Comparison of ENCODE assay signal across 13 cellular contexts in genomic region chr17:8110456-8110804, GRCh38. TPM values are rescaled to one million over a fixed set of nuclear protein-coding genes. Genes with fewer than 3 reads are reported as not detected.
DNase-seq lines count a peak whose midpoint lies in the region; ATAC-seq and TF ChIP-seq lines count a peak whose summit lies in the region.
"Had no signal": no experiment of that assay in that cellular context is flagged by ENCODE, and none has a peak within 500 bp of the region (broad histone marks: within the 10 kb centered on the region; RNA-seq: fewer than 3 reads in every experiment).

No MANE protein-coding gene starts in this region.

- POLR2A ChIA-PET in PC-9 (lab: Charles Lee; ENCODE audit: unreplicated experiment): no interaction called here

- H3K4me3 ChIP-seq in GM23338: peak overlapping the region; percentile 81
- H3K4me3 ChIP-seq in PC-9: no peak overlapping the region
- H3K4me3 ChIP-seq in fibroblast of villous mesenchyme (ENCODE audit: low read depth, low read length): no peak overlapping the region
- peak overlapping the region; percentile 35 for H3K4me3 ChIP-seq in skeletal muscle cell (ENCODE audit: low read depth, low read length)

- H3F3A ChIP-seq in GM23338 (replicated peaks; ENCODE audit: low read depth): no peaks in the 10 kb centered on the region
- no peaks in the 10 kb centered on the region for H3F3A ChIP-seq in PC-9 (ENCODE audit: insufficient read depth, low read depth)

- H3K4me3 Mint-ChIP-seq in GM23338: peak overlapping the region; percentile 59

- no peaks in the 10 kb centered on the region for H3K9me2 ChIP-seq in GM23338 (ENCODE audit: insufficient read depth)
- no peaks in the 10 kb centered on the region for H3K9me2 ChIP-seq in PC-9 (ENCODE audit: insufficient read depth)

- no peak for TF ChIP-seq CTCF in GM23338 (conservative IDR thresholded peaks at IDR 0.05; ENCODE audit: low read depth in 2 of 2)
- peak; percentile 14; the same call in 1 of the 2 replicates for TF ChIP-seq CTCF in PC-9 (conservative IDR thresholded peaks at IDR 0.05)
- TF ChIP-seq CTCF in fibroblast of villous mesenchyme (IDR thresholded peaks at IDR 0.05; ENCODE audit: insufficient read depth, low read depth, low read length): peak; percentile 20

- peaks cover 53% of the 10 kb centered on the region for H3K27me3 Mint-ChIP-seq in GM23338 (ENCODE audit: insufficient read depth, low read depth, poor library complexity)

- H3K36me3 ChIP-seq in GM23338 (ENCODE audit: insufficient read depth) (no peaks in the 10 kb centered on the region), PC-9 (ENCODE audit: low read depth) (no peaks in the 10 kb centered on the region)
- H3K36me3 ChIP-seq: right lobe of liver had no signal

- intact Hi-C loops in PC-9 (cut with micrococcal nuclease; ENCODE audit: unreplicated experiment): loop anchor here (2.0 kb wide), 1 partner anchor 30 kb away; no protein-coding TSS in a partner anchor

- no peaks in the 10 kb centered on the region for H3K36me3 Mint-ChIP-seq in GM23338 (ENCODE audit: low read depth)
- H3K36me3 Mint-ChIP-seq: activated naive CD4-positive, alpha-beta T cell treated with anti-CD3 and anti-CD28 coated beads, Interleukin-2, amount 50 U/mL, for 72 hours had no signal

- CTCF ChIA-PET in PC-9 (lab: Charles Lee): interaction anchor here (0.6 to 0.9 kb wide), 3 partner anchors 19 to 891 kb away, joined by 3 read pairs; no protein-coding TSS in a partner anchor

- no peaks in the 10 kb centered on the region for H3K9me3 ChIP-seq in PC-9 (ENCODE audit: insufficient read depth, low read depth)
- H3K9me3 ChIP-seq: right lobe of liver had no signal

- H3K27me3 ChIP-seq in GM23338 (ENCODE audit: insufficient read depth) (peaks cover 80% of the 10 kb centered on the region), PC-9 (ENCODE audit: insufficient read depth, low read depth) (no peaks in the 10 kb centered on the region)

- H3K9me3 Mint-ChIP-seq in GM23338: no peaks in the 10 kb centered on the region
- H3K9me3 Mint-ChIP-seq: activated naive CD4-positive, alpha-beta T cell treated with anti-CD3 and anti-CD28 coated beads, Interleukin-2, amount 50 U/mL, for 72 hours; immature natural killer cell had no signal

- DNase-seq in GM23338 (ENCODE audit: low spot score): no peak
- DNase-seq in PC-9: no peak
- DNase-seq in fibroblast of villous mesenchyme (ENCODE audit: low read depth): no peak
- no peak for DNase-seq in skeletal muscle cell (ENCODE audit: low read depth)
- DNase-seq in activated gamma-delta T cell (lab: John Stamatoyannopoulos, UW): no peak
- DNase-seq in NCI-H82 treated with DMSO at 0.1 percent for 48 hours (lab: John Stamatoyannopoulos, UW; ENCODE audit: unreplicated experiment): no peak
- no peak for DNase-seq in DMS53 (lab: John Stamatoyannopoulos, UW)
- DNase-seq: MV-4-11 had no signal

- H3K79me2 ChIP-seq in GM23338 (replicated peaks; ENCODE audit: insufficient read depth) (no peaks in the 10 kb centered on the region), PC-9 (ENCODE audit: low read depth) (no peaks in the 10 kb centered on the region)

- H3K4me1 ChIP-seq in GM23338 (ENCODE audit: insufficient read depth) (no peaks in the 10 kb centered on the region), PC-9 (replicated peaks; ENCODE audit: insufficient read depth) (no peaks in the 10 kb centered on the region)

- H3K4me1 Mint-ChIP-seq in GM23338: peaks cover 16% of the 10 kb centered on the region

- H2AFZ ChIP-seq in GM23338: 0 out of 2 replicates have a peak overlapping the region, but pooled peaks have one; percentile 59
- no peak overlapping the region for H2AFZ ChIP-seq in PC-9

- no TSS peak for BruUV-seq in PC-9 (replicated peaks; lab: Mats Ljungman, UMichigan)

- ATAC-seq in GM23338: no peak
- no peak for ATAC-seq in HG03108 (IDR thresholded peaks at IDR 0.05; ENCODE audit: unreplicated experiment)

- no peak overlapping the region for H3K27ac Mint-ChIP-seq in GM23338
- H3K27ac Mint-ChIP-seq: activated naive CD4-positive, alpha-beta T cell treated with anti-CD3 and anti-CD28 coated beads, Interleukin-2, amount 50 U/mL, for 72 hours; immature natural killer cell had no signal

- H4K20me1 ChIP-seq in GM23338 (replicated peaks; ENCODE audit: insufficient read depth) (no peaks in the 10 kb centered on the region), PC-9 (ENCODE audit: insufficient read depth) (no peaks in the 10 kb centered on the region)

- H3K27ac ChIP-seq in GM23338 (ENCODE audit: low read depth) (no peak overlapping the region), PC-9 (no peak overlapping the region)
- H3K27ac ChIP-seq: right lobe of liver had no signal

- H3K4me2 ChIP-seq in GM23338: peak overlapping the region; percentile 96
- peak overlapping the region; percentile 50; the same call in 1 of the 2 replicates for H3K4me2 ChIP-seq in PC-9

TF ChIP-seq in GM23338, 12 proteins besides CTCF, POLR2A, EP300 and RAD21 (continues in another document):
- TF ChIP-seq STAT1 (IDR thresholded peaks at IDR 0.05; ENCODE audit: unreplicated experiment): no peak
- no peak for TF ChIP-seq ZNF331 (CRISPR knock-in tag; IDR thresholded peaks at IDR 0.05; ENCODE audit: low read depth)
- TF ChIP-seq JUNB (IDR thresholded peaks at IDR 0.05; ENCODE audit: unreplicated experiment): no peak
- no peak for TF ChIP-seq NANOG (IDR thresholded peaks at IDR 0.05; ENCODE audit: borderline replicate concordance)
- no peak for TF ChIP-seq POLR2AphosphoS5 (IDR thresholded peaks at IDR 0.05; ENCODE audit: low read depth)
- TF ChIP-seq EZH2 (IDR thresholded peaks at IDR 0.05; ENCODE audit: low read depth, unreplicated experiment): no peak
- TF ChIP-seq ZNF114 (CRISPR knock-in tag; IDR thresholded peaks at IDR 0.05): no peak
- TF ChIP-seq ETS1 (IDR thresholded peaks at IDR 0.05): no peak
- TF ChIP-seq EZH2phosphoT487 (IDR thresholded peaks at IDR 0.05; ENCODE audit: unreplicated experiment): no peak

RNA-seq across cellular contexts. Expression of gene ALOXE3, which starts 7.9 kb away (rescaled TPM):
- total RNA-seq in GM23338 (2014; rRNA removed; shearing (Covaris generic)): 0.10 and 1.6 TPM in 2 replicates
- 0.27 TPM in 1 of 2 replicates, not detected in the other for polyA plus RNA-seq in GM23338 (2016; fragmentation: Nextera tagmentation; extraction: Ambion mirVana)
- total RNA-seq in PC-9 (2021): 0.70 and 1.4 TPM in 2 replicates
- not detected in 2 replicates for total RNA-seq in fibroblast of villous mesenchyme
- total RNA-seq: fibroblast of lung, right lobe of liver had no signal
- polyA plus RNA-seq: immature natural killer cell had no signal

RNA-seq across cellular contexts. Expression of gene HES7, which starts 13.5 kb away (rescaled TPM):
- 0.14 TPM in 1 of 2 replicates, not detected in the other for total RNA-seq in GM23338 (2014; rRNA removed; shearing (Covaris generic))
- polyA plus RNA-seq in GM23338 (2016; fragmentation: Nextera tagmentation; extraction: Ambion mirVana): 0.24 TPM in 1 of 2 replicates, not detected in the other
- total RNA-seq in PC-9 (2021) (2.6 and 9.0 TPM in 2 replicates), fibroblast of villous mesenchyme (not detected in 2 replicates)
- total RNA-seq: right lobe of liver had no signal
- polyA plus RNA-seq: fibroblast of lung, immature natural killer cell had no signal

RNA-seq across cellular contexts. Expression of gene ALOX12B, which starts 22.9 kb away (rescaled TPM):
- total RNA-seq in GM23338 (2014; rRNA removed; shearing (Covaris generic)): 1.4 TPM in 1 of 2 replicates, not detected in the other
- polyA plus RNA-seq in GM23338 (2016; fragmentation: Nextera tagmentation; extraction: Ambion mirVana): 0.16 and 0.30 TPM in 2 replicates
- total RNA-seq in PC-9 (2021) (not detected in 2 replicates), fibroblast of villous mesenchyme (not detected in 2 replicates)
- total RNA-seq: fibroblast of lung, right lobe of liver had no signal
- polyA plus RNA-seq: fibroblast of lung had no signal

RNA-seq across cellular contexts. Expression of gene PER1, which starts 41.8 kb away (rescaled TPM):
- total RNA-seq in GM23338 (2014; rRNA removed; shearing (Covaris generic)): 36.1 and 40.5 TPM in 2 replicates
- 12.2 and 12.4 TPM in 2 replicates for polyA plus RNA-seq in GM23338 (2016; fragmentation: Nextera tagmentation; extraction: Ambion mirVana)
- total RNA-seq in PC-9 (2021) (60.2 and 78.7 TPM in 2 replicates), fibroblast of villous mesenchyme (5.5 and 12.5 TPM in 2 replicates)

RNA-seq across cellular contexts. Expression of gene VAMP2, which starts 52.3 kb away (rescaled TPM):
- 6.9 and 9.8 TPM in 2 replicates for total RNA-seq in GM23338 (2014; rRNA removed; shearing (Covaris generic))
- polyA plus RNA-seq in GM23338 (2016; fragmentation: Nextera tagmentation; extraction: Ambion mirVana): 25.4 and 32.3 TPM in 2 replicates
- total RNA-seq in PC-9 (2021) (29.3 and 35.1 TPM in 2 replicates), fibroblast of villous mesenchyme (5.6 and 6.1 TPM in 2 replicates)

Comparison
In these comparisons a context has a peak if more than half of its experiments do, and no peak if none do; other contexts are left out.
1. H3K4me3 ChIP-seq: peak in GM23338 (single experiment) and skeletal muscle cell (single experiment); none in PC-9 (single experiment) and fibroblast of villous mesenchyme (single experiment).
2. CTCF ChIP-seq: peak in PC-9 (single experiment) and fibroblast of villous mesenchyme (single experiment); none in GM23338 (0 of 2).